ENCODE assay signal across 11 cellular contexts in genomic region chr2:29463181-29463900, GRCh38.
DNase-seq lines count a peak whose midpoint lies in the region; ATAC-seq and TF ChIP-seq lines count a peak whose summit lies in the region.
"Had no signal": no experiment of that assay in that cellular context is flagged by ENCODE, and none has a peak within 500 bp of the region (broad histone marks: within the 10 kb centered on the region; RNA-seq: fewer than 3 reads in every experiment).

No MANE protein-coding gene starts in this region.

- DNase-seq in Daoy (ENCODE audit: low read depth) (peak; percentile 49), RWPE2 (ENCODE audit: low spot score) (no peak), fibroblast of pulmonary artery (ENCODE audit: low read depth) (peak; percentile 80), retinal pigment epithelial cell (ENCODE audit: low read depth) (peak; percentile 83), T-helper 17 cell (no peak), NCI-H446 (lab: John Stamatoyannopoulos, UW) (no peak), DMS153 treated with DMSO at 0.1 percent for 48 hours (lab: John Stamatoyannopoulos, UW; ENCODE audit: unreplicated experiment) (no peak), NCI-H345 treated with DMSO at 0.1 percent for 48 hours (lab: John Stamatoyannopoulos, UW; ENCODE audit: unreplicated experiment) (no peak)
- DNase-seq: amygdala, Caco-2, sigmoid colon had no signal

- H3K4me3 ChIP-seq in RWPE2 (ENCODE audit: severe bottlenecking) (no peak overlapping the region), fibroblast of pulmonary artery (replicated peaks; ENCODE audit: low read depth, low read length) (no peak overlapping the region), retinal pigment epithelial cell (ENCODE audit: low read length) (no peak overlapping the region)
- H3K4me3 ChIP-seq: sigmoid colon had no signal

- H3K9me3 ChIP-seq in RWPE2 (ENCODE audit: severe bottlenecking) (no peaks in the 10 kb centered on the region), T-helper 17 cell (ENCODE audit: control insufficient read depth, low read length, poor library complexity, severe bottlenecking) (peaks cover 4% of the 10 kb centered on the region)
- H3K9me3 ChIP-seq: Caco-2, sigmoid colon had no signal

- TF ChIP-seq CTCF in RWPE2 (IDR thresholded peaks at IDR 0.05; ENCODE audit: poor library complexity, severe bottlenecking) (no peak), fibroblast of pulmonary artery (IDR thresholded peaks at IDR 0.05; ENCODE audit: low read length, missing control alignments) (no peak), retinal pigment epithelial cell (conservative IDR thresholded peaks at IDR 0.05; ENCODE audit: low read depth, low read length) (no peak)

- no peak overlapping the region for H3K4me3 Mint-ChIP-seq in T-helper 17 cell

- peak overlapping the region; percentile 95 for H3K27ac ChIP-seq in RWPE2 (ENCODE audit: poor library complexity, severe bottlenecking)
- H3K27ac ChIP-seq: sigmoid colon had no signal

- H3K27me3 ChIP-seq in RWPE2 (ENCODE audit: insufficient read depth, poor library complexity, severe bottlenecking) = no peaks in the 10 kb centered on the region
- H3K27me3 ChIP-seq: sigmoid colon had no signal

- H3K4me1 Mint-ChIP-seq in T-helper 17 cell = peaks cover 3% of the 10 kb centered on the region

- H3K27ac Mint-ChIP-seq in T-helper 17 cell = no peak overlapping the region

- no peaks in the 10 kb centered on the region for H3K36me3 ChIP-seq in RWPE2 (ENCODE audit: low read depth)
- H3K36me3 ChIP-seq: sigmoid colon had no signal

- peaks cover 16% of the 10 kb centered on the region for H3K4me1 ChIP-seq in RWPE2 (ENCODE audit: insufficient read depth, poor library complexity, severe bottlenecking)
- H3K4me1 ChIP-seq: Caco-2 had no signal

- peaks cover 34% of the 10 kb centered on the region for H3K27me3 Mint-ChIP-seq in T-helper 17 cell

- peak; percentile 88 for ATAC-seq in RWPE2 (ENCODE audit: low read depth)
- ATAC-seq in T-helper 17 cell = no peak

- H3K36me3 Mint-ChIP-seq in T-helper 17 cell (ENCODE audit: low read depth) = no peaks in the 10 kb centered on the region

Comparison
In these comparisons a context has a peak if more than half of its experiments do, and no peak if none do; other contexts are left out.
1. DNase-seq: peak in Daoy (single experiment), fibroblast of pulmonary artery (single experiment) and retinal pigment epithelial cell (single experiment); none in RWPE2 (single experiment), T-helper 17 cell (0 of 3), NCI-H446 (0 of 2), DMS153 treated with DMSO at 0.1 percent for 48 hours (single experiment) and NCI-H345 treated with DMSO at 0.1 percent for 48 hours (single experiment).